Comparison of ENCODE assay signal across 8 cellular contexts in genomic region chr12:120445911-120446909, GRCh38. TPM values are rescaled to one million over a fixed set of nuclear protein-coding genes. Genes with fewer than 3 reads are reported as not detected.
A peak's percentile ranks its signal among the peaks of the same experiment; 100 is the strongest.
DNase-seq lines count a peak whose midpoint lies in the region; ATAC-seq, FAIRE-seq and TF ChIP-seq lines count a peak whose summit lies in the region.

A gene with protein sequence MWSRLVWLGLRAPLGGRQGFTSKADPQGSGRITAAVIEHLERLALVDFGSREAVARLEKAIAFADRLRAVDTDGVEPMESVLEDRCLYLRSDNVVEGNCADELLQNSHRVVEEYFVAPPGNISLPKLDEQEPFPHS (plus strand): TSS chr12:120446444. CDS start chr12:120446481, 37 bp downstream.
TRIAP1 (minus strand) TSS chr12:120446384; CDS start chr12:120446372, 12 bp downstream.

- peaks cover 17% of the 10 kb centered on the region for H3K36me3 Mint-ChIP-seq in endothelial cell (ENCODE audit: low read depth, unreplicated experiment)

- in situ Hi-C loops in Caki2 (cut with HindIII; ENCODE audit: low pct_unique_long_range_greater_than_20kb, low sequenced_read_pairs), result no loop called here

- DNase-seq in Caki2 (ENCODE audit: low read depth) (peak; percentile 86), HTR-8/SVneo (ENCODE audit: insufficient read length, low spot score) (peak; percentile 72), NT2/D1 (ENCODE audit: low read depth, low spot score) (peak; percentile 88), endothelial cell (ENCODE audit: low spot score) (peak; percentile 87), middle frontal gyrus (ENCODE audit: extremely low spot score, low spot score) (peak; percentile 78)
- peak; percentile 92 for DNase-seq in activated CD8-positive, alpha-beta memory T cell treated with anti-CD3 and anti-CD28 coated beads, Interleukin-2, amount 50 U/mL, for 4 hours
- peak; percentile 81 to 88 for DNase-seq in stimulated activated CD8-positive, alpha-beta memory T cell treated with anti-CD3 and anti-CD28 coated beads, Interleukin-2, amount 100 ng/mL, for 48 hours (ENCODE audit: low read depth in 2 of 2)

- H3K9me3 Mint-ChIP-seq in endothelial cell (ENCODE audit: unreplicated experiment), result no peaks in the 10 kb centered on the region

- H3K4me3 Mint-ChIP-seq in endothelial cell (ENCODE audit: unreplicated experiment), result peak within 1 kb of the TSS; percentile 100

- FAIRE-seq in HTR-8/SVneo (lab: Jason Lieb, UNC), result peak; percentile 90

- peak; percentile 74 for ATAC-seq in GM21367 (IDR thresholded peaks at IDR 0.05; ENCODE audit: unreplicated experiment)

- H3K27me3 ChIP-seq in NT2/D1 (ENCODE audit: insufficient read depth, insufficient read length), result no peaks in the 10 kb centered on the region

- H3K4me3 ChIP-seq in NT2/D1 (ENCODE audit: insufficient read length, low read depth), result peak within 1 kb of the TSS; percentile 100

- no peaks in the 10 kb centered on the region for H3K4me1 ChIP-seq in NT2/D1 (ENCODE audit: insufficient read depth, insufficient read length)

- H3K27me3 Mint-ChIP-seq in endothelial cell (ENCODE audit: unreplicated experiment), result peaks cover 7% of the 10 kb centered on the region

- peaks cover 70% of the 10 kb centered on the region for H3K36me3 ChIP-seq in NT2/D1 (ENCODE audit: insufficient read depth, insufficient read length, low read length)

- peak within 1 kb of the TSS; percentile 100 for H3K9ac ChIP-seq in NT2/D1 (ENCODE audit: insufficient read length, low read depth)

- TF ChIP-seq CTCF in endothelial cell (IDR thresholded peaks at IDR 0.05; ENCODE audit: unreplicated experiment), result no peak

- no peaks in the 10 kb centered on the region for H3K9me3 ChIP-seq in NT2/D1 (ENCODE audit: insufficient read depth, low read length)

- H3K4me1 Mint-ChIP-seq in endothelial cell (ENCODE audit: unreplicated experiment), result peaks cover 17% of the 10 kb centered on the region

- H3K27ac Mint-ChIP-seq in endothelial cell (ENCODE audit: unreplicated experiment), result peak within 1 kb of the TSS; percentile 92

RNA-seq across cellular contexts. Expression of the first gene that starts in this region (rescaled TPM):
- total RNA-seq in Caki2 (2014; rRNA removed; shearing (Covaris generic); ENCODE audit: low replicate concordance), result 24.9 and 36.8 TPM in 2 replicates
- 25.5 TPM for total RNA-seq in endothelial cell (ENCODE audit: unreplicated experiment)

RNA-seq across cellular contexts. Expression of gene TRIAP1, which starts in this region (rescaled TPM):
- total RNA-seq in Caki2 (2014; rRNA removed; shearing (Covaris generic); ENCODE audit: low replicate concordance), result 75.7 and 92.8 TPM in 2 replicates
- 39.8 TPM for total RNA-seq in endothelial cell (ENCODE audit: unreplicated experiment)

Comparison
In these comparisons a context has a peak if more than half of its experiments do, and no peak if none do; other contexts are left out.
1. Peak in every context shown above with its lines: DNase-seq, ATAC-seq and H3K4me3 ChIP-seq.